ENCODE assay signal across 11 cellular contexts in genomic region chr7:1979591-1980560, GRCh38.
DNase-seq lines count a peak whose midpoint lies in the region; ATAC-seq and TF ChIP-seq lines count a peak whose summit lies in the region.
"Had no signal": no experiment of that assay in that cellular context is flagged by ENCODE, and none has a peak within 500 bp of the region (broad histone marks: within the 10 kb centered on the region; RNA-seq: fewer than 3 reads in every experiment).

No MANE protein-coding gene starts in this region.

- ATAC-seq in GM21360 (IDR thresholded peaks at IDR 0.05; ENCODE audit: unreplicated experiment) (peak; percentile 55), HG03521 (IDR thresholded peaks at IDR 0.05; ENCODE audit: unreplicated experiment) (peak; percentile 72)

- no peak overlapping the region for H3K4me3 ChIP-seq in GM06990 (replicated peaks; ENCODE audit: low read depth, low read length)
- H3K4me3 ChIP-seq: PC-9 had no signal

- no peak for TF ChIP-seq CTCF in GM06990 (IDR thresholded peaks at IDR 0.05; ENCODE audit: insufficient read depth, low read length, poor library complexity, severe bottlenecking)

- peaks cover 15% of the 10 kb centered on the region for H3K36me3 ChIP-seq in GM06990 (ENCODE audit: control insufficient read depth, insufficient read depth, low read length)

- TF ChIP-seq POLR2A in erythroblast (IDR thresholded peaks at IDR 0.05; ENCODE audit: low read length), result no peak

- DNase-seq in GM06990 (ENCODE audit: extremely low read depth, insufficient read length), result peak; percentile 55
- peak; percentile 62 for DNase-seq in iPS-NIHi11 (ENCODE audit: low spot score)
- DNase-seq in NCI-H510A treated with DMSO at 0.1 percent for 48 hours (lab: John Stamatoyannopoulos, UW), result no peak
- no peak for DNase-seq in effector CD8-positive, alpha-beta T cell (lab: John Stamatoyannopoulos, UW)
- no peak for DNase-seq in HT-29 (ENCODE audit: low spot score)
- DNase-seq in erythroblast (lab: John Stamatoyannopoulos, UW), result no peak
- DNase-seq: MM.1S, PC-9, WERI-Rb-1 had no signal

- no peaks in the 10 kb centered on the region for H3K27me3 ChIP-seq in GM06990 (replicated peaks; ENCODE audit: control insufficient read depth, insufficient read depth, low read length)

Comparison
In these comparisons a context has a peak if more than half of its experiments do, and no peak if none do; other contexts are left out.
1. DNase-seq: peak in GM06990 (single experiment) and iPS-NIHi11 (single experiment); none in NCI-H510A treated with DMSO at 0.1 percent for 48 hours (single experiment), effector CD8-positive, alpha-beta T cell (single experiment), HT-29 (single experiment) and erythroblast (0 of 2).